9 cellular contexts compared by ENCODE assay signal in genomic region chr10:108204528-108205313, GRCh38.
DNase-seq lines count a peak whose midpoint lies in the region; ATAC-seq, FAIRE-seq and TF ChIP-seq lines count a peak whose summit lies in the region.
"Had no signal": no experiment of that assay in that cellular context is flagged by ENCODE, and none has a peak within 500 bp of the region (broad histone marks: within the 10 kb centered on the region; RNA-seq: fewer than 3 reads in every experiment).

No MANE protein-coding gene starts in this region.

- no peaks in the 10 kb centered on the region for H3K4me1 ChIP-seq in GM23248 (ENCODE audit: insufficient read depth)
- H3K4me1 ChIP-seq in H1 (replicated peaks in 1 of 4; ENCODE audit: control insufficient read depth in 3 of 4, insufficient read depth in 4 of 4, low read length in 3 of 4), result peaks cover 0 to 5% (median 1%) of the 10 kb centered on the region in 4 experiments; a peak in 2 of 7 replicates

- H3K4ac ChIP-seq in H1 (replicated peaks; ENCODE audit: insufficient read length, low read depth, low read length), result no peak overlapping the region

- no peak overlapping the region for H2BK20ac ChIP-seq in H1 (ENCODE audit: low read length)

- in situ Hi-C loops in GM23248 (cut with MboI), result loop anchor here (25.0 kb wide), 1 partner anchor 333 kb away; no protein-coding TSS in a partner anchor

- no peak overlapping the region for H2BK15ac ChIP-seq in H1 (ENCODE audit: low read length)

- TF ChIP-seq POLR2A in H1 (IDR thresholded peaks at IDR 0.05; ENCODE audit: control extremely low read depth in 1 of 2, low read depth in 2 of 2, low read length in 2 of 2), result no peak
- TF ChIP-seq POLR2A in GM18505 (IDR thresholded peaks at IDR 0.05; ENCODE audit: borderline replicate concordance, extremely low read depth, insufficient read depth, insufficient read length), result no peak

- H3K9ac ChIP-seq in GM23248 (no peak overlapping the region), H1 (replicated peaks in 1 of 4; ENCODE audit: extremely low read depth in 1 of 4, low read depth in 3 of 4, low read length in 3 of 4) (no peak overlapping the region)

- no peak overlapping the region for H2BK120ac ChIP-seq in H1 (replicated peaks; ENCODE audit: low read depth, low read length)

- H3K79me2 ChIP-seq in GM23248 (ENCODE audit: insufficient read depth) (no peaks in the 10 kb centered on the region), H1 (ENCODE audit: control insufficient read depth in 1 of 2, insufficient read depth in 2 of 2, low read length in 2 of 2) (no peaks in the 10 kb centered on the region)

- H2AFZ ChIP-seq in GM23248 (no peak overlapping the region), H1 (ENCODE audit: low read length) (peak overlapping the region; percentile 67; the same call in 1 of the 2 replicates)

- H3F3A ChIP-seq in GM23248 (ENCODE audit: insufficient read depth), result peaks cover 11% of the 10 kb centered on the region; the same call in 1 of the 2 replicates

- TF ChIP-seq CTCF in H1 (IDR thresholded peaks at IDR 0.05; ENCODE audit: control extremely low read depth in 1 of 3, insufficient read depth in 1 of 3, low read depth in 1 of 3, low read length in 3 of 3) (peak in 2 of 3 experiments; percentile 70 to 83; a peak in 3 of 4 replicates), retinal pigment epithelial cell (conservative IDR thresholded peaks at IDR 0.05; ENCODE audit: low read depth, low read length) (peak; percentile 92)

- H2BK12ac ChIP-seq in H1 (ENCODE audit: low read depth, low read length), result no peak overlapping the region

- CTCF ChIA-PET in H1 (lab: Charles Lee; ENCODE audit: partially characterized antibody), result interaction anchor here (0.6 to 4.4 kb wide), 47 partner anchors 10 to 1373 kb away, joined by 3 to 40 read pairs (median 4); no protein-coding TSS in a partner anchor

- H4K8ac ChIP-seq in H1 (ENCODE audit: extremely low read depth, insufficient read depth, low read length), result no peak overlapping the region

- H3K27me3 ChIP-seq in GM23248 (replicated peaks; ENCODE audit: insufficient read depth) (no peaks in the 10 kb centered on the region), H1 (replicated peaks in 1 of 4; ENCODE audit: control insufficient read depth in 3 of 4, extremely low read depth in 1 of 4, insufficient read depth in 3 of 4, low read length in 3 of 4) (no peaks in the 10 kb centered on the region)

- H3K4me3 ChIP-seq in GM23248 (no peak overlapping the region), H1 (ENCODE audit: extremely low read depth in 1 of 4, insufficient read depth in 2 of 4, low read depth in 3 of 4, low read length in 4 of 4) (no peak overlapping the region), retinal pigment epithelial cell (ENCODE audit: low read length) (no peak overlapping the region)
- H3K4me3 ChIP-seq: lung had no signal

- H4K20me1 ChIP-seq in GM23248 (ENCODE audit: insufficient read depth), result no peaks in the 10 kb centered on the region
- no peaks in the 10 kb centered on the region for H4K20me1 ChIP-seq in H1 (replicated peaks in 1 of 2; ENCODE audit: control insufficient read depth in 1 of 2, insufficient read depth in 2 of 2, low read length in 2 of 2)

- H3K9me3 ChIP-seq in GM23248 (ENCODE audit: low read depth), result no peaks in the 10 kb centered on the region
- no peaks in the 10 kb centered on the region for H3K9me3 ChIP-seq in H1 (ENCODE audit: insufficient read depth in 2 of 2, low read depth in 1 of 2, low read length in 1 of 2)

- peak; percentile 37 for DNase-seq in ELF-1 (ENCODE audit: low read depth, low spot score)
- peak; percentile 78 for DNase-seq in GM23248
- peak; percentile 5 for DNase-seq in NCI-H1694 treated with DMSO at 0.1 percent for 48 hours (lab: John Stamatoyannopoulos, UW)
- DNase-seq in H1 (ENCODE audit: low read depth in 1 of 2, low spot score in 2 of 2), result peak in 1 of 2 experiments; percentile 31
- no peak for DNase-seq in retinal pigment epithelial cell (ENCODE audit: low read depth)
- DNase-seq in activated CD4-positive, alpha-beta T cell treated with anti-CD3 and anti-CD28 coated beads for 1 hour, result no peak

- WGBS in GM23248 (ENCODE audit: low coverage in 1 of 2, low lambda C conversion rate in 2 of 2, missing lambda C conversion rate in 2 of 2), 2 experiments, result 31 to 33% methylated on average over 8 of the region's 8 CpGs
- 69% methylated on average over 8 of the region's 8 CpGs; no CpG with 5 or more reads in 1 of the 2 experiments for WGBS in H1 (ENCODE audit: extremely low coverage in 1 of 2, insufficient coverage in 1 of 2, insufficient read length in 1 of 2, insufficient replicate concordance in 2 of 2, low coverage in 1 of 2, low lambda C conversion rate in 2 of 2, missing lambda C conversion rate in 1 of 2), 2 experiments

- no peak overlapping the region for H3K14ac ChIP-seq in H1 (ENCODE audit: insufficient read length)

- no peak overlapping the region for H3K27ac ChIP-seq in GM23248
- no peak overlapping the region for H3K27ac ChIP-seq in H1 (ENCODE audit: low read depth, low read length)

- FAIRE-seq in H1 (lab: Jason Lieb, UNC), result peak; percentile 39

- no peaks in the 10 kb centered on the region for H3K36me3 ChIP-seq in GM23248 (ENCODE audit: low read depth)
- H3K36me3 ChIP-seq in H1 (ENCODE audit: control insufficient read depth in 2 of 4, insufficient read depth in 4 of 4, low read length in 3 of 4), result no peaks in the 10 kb centered on the region

- H3K4me2 ChIP-seq in GM23248 (ENCODE audit: unreplicated experiment) (no peak overlapping the region), H1 (ENCODE audit: insufficient read depth in 1 of 2, low read depth in 2 of 2, low read length in 2 of 2) (no peak overlapping the region)

- H3K79me1 ChIP-seq in H1 (ENCODE audit: low read depth, low read length), result no peaks in the 10 kb centered on the region

- no peak overlapping the region for H4K91ac ChIP-seq in H1 (replicated peaks; ENCODE audit: insufficient read length, low read length)

- POLR2A ChIA-PET in H1 (lab: Charles Lee; ENCODE audit: partially characterized antibody), result interaction anchor here (0.7 kb wide), 1 partner anchor 35 kb away, joined by 3 read pairs; no protein-coding TSS in a partner anchor

- peak; percentile 80 to 84 for TF ChIP-seq RAD21 in H1 (IDR thresholded peaks at IDR 0.05 in 1 of 2, conservative IDR thresholded peaks at IDR 0.05 in 1 of 2; ENCODE audit: low read depth in 2 of 2, low read length in 2 of 2)

- TF ChIP-seq EP300 in H1 (IDR thresholded peaks at IDR 0.05; ENCODE audit: borderline replicate concordance in 1 of 2, low read depth in 2 of 2, low read length in 2 of 2), result no peak

- H2BK5ac ChIP-seq in H1 (ENCODE audit: low read depth, low read length), result no peak overlapping the region

- H3K18ac ChIP-seq in H1 (ENCODE audit: extremely low read depth, low read length), result no peak overlapping the region

- no peak overlapping the region for H4K5ac ChIP-seq in H1 (ENCODE audit: insufficient read length, low read depth, low read length)

- H3K23me2 ChIP-seq in H1 (ENCODE audit: low read depth, low read length), result no peaks in the 10 kb centered on the region

- no peak for ATAC-seq in HG02763 (IDR thresholded peaks at IDR 0.05; ENCODE audit: unreplicated experiment)
- no peak for ATAC-seq in GM18505 (IDR thresholded peaks at IDR 0.05; ENCODE audit: unreplicated experiment)

- H3K9me2 ChIP-seq in GM23248 (ENCODE audit: insufficient read depth), result no peaks in the 10 kb centered on the region; the same call in 1 of the 2 replicates

- H3K23ac ChIP-seq in H1 (ENCODE audit: insufficient read length), result no peak overlapping the region

- no peak overlapping the region for H2AK5ac ChIP-seq in H1 (ENCODE audit: low read depth, low read length)

- no peak overlapping the region for H3K56ac ChIP-seq in H1 (replicated peaks; ENCODE audit: insufficient read length, low read depth, low read length)

TF ChIP-seq in H1, 55 proteins besides CTCF, POLR2A, EP300 and RAD21 (continues in another document):
- TF ChIP-seq JUND (IDR thresholded peaks at IDR 0.05; ENCODE audit: low read length) (peak; percentile 17; the same call in 1 of the 2 replicates), SIX5 (IDR thresholded peaks at IDR 0.05; ENCODE audit: low read depth, low read length) (no peak), SRF (IDR thresholded peaks at IDR 0.05; ENCODE audit: low read depth, low read length) (peak; percentile 93)

Comparison
In these comparisons a context has a peak if more than half of its experiments do, and no peak if none do; other contexts are left out.
1. DNase-seq: peak in ELF-1 (single experiment), GM23248 (single experiment) and NCI-H1694 treated with DMSO at 0.1 percent for 48 hours (single experiment); none in retinal pigment epithelial cell (single experiment) and activated CD4-positive, alpha-beta T cell treated with anti-CD3 and anti-CD28 coated beads for 1 hour (single experiment).